Comparison of ENCODE assay signal across 17 cellular contexts in genomic region chr3:45426161-45426560, GRCh38. TPM values are rescaled to one million over a fixed set of nuclear protein-coding genes. Genes with fewer than 3 reads are reported as not detected.
A peak's percentile ranks its signal among the peaks of the same experiment; 100 is the strongest.
DNase-seq lines count a peak whose midpoint lies in the region; ATAC-seq and TF ChIP-seq lines count a peak whose summit lies in the region.
"Had no signal": no experiment of that assay in that cellular context is flagged by ENCODE, and none has a peak within 500 bp of the region (broad histone marks: within the 10 kb centered on the region; RNA-seq: fewer than 3 reads in every experiment).

No MANE protein-coding gene starts in this region.

- H3K4me3 ChIP-seq in left lung = no peak overlapping the region
- H3K4me3 ChIP-seq: cardiac muscle cell, heart right ventricle, pancreas had no signal

- H3K4me3 Mint-ChIP-seq in stimulated activated naive CD8-positive, alpha-beta T cell treated with anti-CD3 and anti-CD28 coated beads, Interleukin-15, amount 100 ng/mL, for 72 hours = no peak overlapping the region
- no peak overlapping the region for H3K4me3 Mint-ChIP-seq in natural killer cell
- H3K4me3 Mint-ChIP-seq: activated naive CD8-positive, alpha-beta T cell treated with anti-CD3 and anti-CD28 coated beads, Interleukin-2, amount 50 U/mL, for 24 hours; activated T-cell treated with anti-CD3 and anti-CD28 coated beads, Interleukin-2, amount 50 U/mL, for 4 hours had no signal

- H3K9me3 ChIP-seq in left lung = no peaks in the 10 kb centered on the region
- H3K9me3 ChIP-seq: heart right ventricle, pancreas had no signal

- H3K4me1 Mint-ChIP-seq in stimulated activated naive CD8-positive, alpha-beta T cell treated with anti-CD3 and anti-CD28 coated beads, Interleukin-15, amount 100 ng/mL, for 72 hours = no peaks in the 10 kb centered on the region
- peaks cover 0 to 4% of the 10 kb centered on the region in 2 donors for H3K4me1 Mint-ChIP-seq in natural killer cell
- H3K4me1 Mint-ChIP-seq: activated naive CD8-positive, alpha-beta T cell treated with anti-CD3 and anti-CD28 coated beads, Interleukin-2, amount 50 U/mL, for 24 hours had no signal

- intact Hi-C loops in left lung (cut with DNase I) (no loop called here), natural killer cell (cut with micrococcal nuclease) (no loop called here)

- no peaks in the 10 kb centered on the region for H3K36me3 ChIP-seq in left lung
- H3K36me3 ChIP-seq: pancreas had no signal

- peak; percentile 98 for ATAC-seq in left lung
- ATAC-seq in stimulated activated naive CD8-positive, alpha-beta T cell treated with anti-CD3 and anti-CD28 coated beads, Interleukin-15, amount 100 ng/mL, for 72 hours = no peak
- no peak for ATAC-seq in natural killer cell
- ATAC-seq in left lobe of liver = no peak
- ATAC-seq: activated naive CD8-positive, alpha-beta T cell treated with anti-CD3 and anti-CD28 coated beads, Interleukin-2, amount 50 U/mL, for 24 hours; activated T-cell treated with anti-CD3 and anti-CD28 coated beads, Interleukin-2, amount 50 U/mL, for 4 hours; heart right ventricle had no signal

- H3K4me1 ChIP-seq in left lung = no peaks in the 10 kb centered on the region
- H3K4me1 ChIP-seq: heart right ventricle, pancreas had no signal

- DNase-seq in DMS53 treated with DMSO at 0.1 percent for 48 hours (lab: John Stamatoyannopoulos, UW; ENCODE audit: unreplicated experiment) = peak; percentile 29
- DNase-seq in NCI-H187 treated with DMSO at 0.1 percent for 48 hours (lab: John Stamatoyannopoulos, UW) = peak; percentile 61
- peak; percentile 36 for DNase-seq in SW480 (ENCODE audit: low spot score)
- DNase-seq in left lung = peak in 1 of 2 donors; percentile 56
- DNase-seq in activated T-cell treated with anti-CD3 and anti-CD28 coated beads, Interleukin-2, amount 50 U/mL, for 1 hour = no peak
- no peak for DNase-seq in stimulated activated naive CD8-positive, alpha-beta T cell treated with anti-CD3 and anti-CD28 coated beads, Interleukin-15, amount 100 ng/mL, for 72 hours
- no peak for DNase-seq in natural killer cell
- DNase-seq in left lobe of liver (ENCODE audit: low spot score) = no peak
- DNase-seq: activated CD4-positive, alpha-beta T cell treated with anti-CD3 and anti-CD28 coated beads, Interleukin-2, amount 50 U/mL, for 48 hours; activated naive CD8-positive, alpha-beta T cell treated with anti-CD3 and anti-CD28 coated beads, Interleukin-2, amount 50 U/mL, for 24 hours; activated T-cell treated with anti-CD3 and anti-CD28 coated beads, Interleukin-2, amount 50 U/mL, for 4 hours; effector CD4-positive, alpha-beta T cell; heart right ventricle; NCI-H226; pancreas; stimulated activated CD4-positive, alpha-beta T cell treated with anti-CD3 and anti-CD28 coated beads, Interleukin-4, amount 100 ng/mL, for 4 hours had no signal

- no peaks in the 10 kb centered on the region for H3K9me3 Mint-ChIP-seq in stimulated activated naive CD8-positive, alpha-beta T cell treated with anti-CD3 and anti-CD28 coated beads, Interleukin-15, amount 100 ng/mL, for 72 hours
- no peaks in the 10 kb centered on the region for H3K9me3 Mint-ChIP-seq in natural killer cell
- H3K9me3 Mint-ChIP-seq: activated naive CD8-positive, alpha-beta T cell treated with anti-CD3 and anti-CD28 coated beads, Interleukin-2, amount 50 U/mL, for 24 hours; activated T-cell treated with anti-CD3 and anti-CD28 coated beads, Interleukin-2, amount 50 U/mL, for 4 hours had no signal

- no peaks in the 10 kb centered on the region for H3K36me3 Mint-ChIP-seq in natural killer cell

- no peaks in the 10 kb centered on the region for H3K27me3 Mint-ChIP-seq in stimulated activated naive CD8-positive, alpha-beta T cell treated with anti-CD3 and anti-CD28 coated beads, Interleukin-15, amount 100 ng/mL, for 72 hours
- H3K27me3 Mint-ChIP-seq in natural killer cell (ENCODE audit: low read depth in 2 of 2) = no peaks in the 10 kb centered on the region
- H3K27me3 Mint-ChIP-seq: activated naive CD8-positive, alpha-beta T cell treated with anti-CD3 and anti-CD28 coated beads, Interleukin-2, amount 50 U/mL, for 24 hours had no signal

- H3K27ac ChIP-seq in left lung = no peak overlapping the region
- H3K27ac ChIP-seq: heart right ventricle, pancreas had no signal

- no peaks in the 10 kb centered on the region for H3K27me3 ChIP-seq in left lung
- H3K27me3 ChIP-seq: cardiac muscle cell, heart right ventricle, pancreas had no signal

- no peak overlapping the region for H3K27ac Mint-ChIP-seq in stimulated activated naive CD8-positive, alpha-beta T cell treated with anti-CD3 and anti-CD28 coated beads, Interleukin-15, amount 100 ng/mL, for 72 hours
- H3K27ac Mint-ChIP-seq in natural killer cell = no peak overlapping the region
- H3K27ac Mint-ChIP-seq: activated naive CD8-positive, alpha-beta T cell treated with anti-CD3 and anti-CD28 coated beads, Interleukin-2, amount 50 U/mL, for 24 hours had no signal

- TF ChIP-seq CTCF in left lung (IDR thresholded peaks at IDR 0.05) = no peak
- TF ChIP-seq CTCF in natural killer cell (IDR thresholded peaks at IDR 0.05) = no peak

RNA-seq across cellular contexts. Expression of gene LARS2, which starts 37.8 kb away (rescaled TPM):
- total RNA-seq in left lung = 10 to 100 TPM; 20.3 to 20.6 TPM
- 10 to 100 TPM; 16.1 to 26.0 (median 18.4) TPM for total RNA-seq in natural killer cell
- total RNA-seq in left lobe of liver = 11.8 TPM

Comparison
In these comparisons a context has a peak if more than half of its experiments do, and no peak if none do; other contexts are left out.
1. DNase-seq: peak in DMS53 treated with DMSO at 0.1 percent for 48 hours (single experiment), NCI-H187 treated with DMSO at 0.1 percent for 48 hours (single experiment) and SW480 (single experiment); none in activated T-cell treated with anti-CD3 and anti-CD28 coated beads, Interleukin-2, amount 50 U/mL, for 1 hour (single experiment), stimulated activated naive CD8-positive, alpha-beta T cell treated with anti-CD3 and anti-CD28 coated beads, Interleukin-15, amount 100 ng/mL, for 72 hours (0 of 2), natural killer cell (single experiment) and left lobe of liver (single experiment).